In genomic region chr6:33429745-33430042, GRCh38 we compare ENCODE assay signal across 13 cellular contexts. TPM values are rescaled to one million over a fixed set of nuclear protein-coding genes. Genes with fewer than 3 reads are reported as not detected.
A peak's percentile ranks its signal among the peaks of the same experiment; 100 is the strongest.
DNase-seq lines count a peak whose midpoint lies in the region; ATAC-seq, FAIRE-seq and TF ChIP-seq lines count a peak whose summit lies in the region.
"Had no signal": no experiment of that assay in that cellular context is flagged by ENCODE, and none has a peak within 500 bp of the region (broad histone marks: within the 10 kb centered on the region; RNA-seq: fewer than 3 reads in every experiment).

No MANE protein-coding gene starts in this region.

- TF ChIP-seq CTCF in CD4-positive, alpha-beta T cell (IDR thresholded peaks at IDR 0.05): no peak
- TF ChIP-seq CTCF in bronchial epithelial cell (IDR thresholded peaks at IDR 0.05; ENCODE audit: insufficient read depth, low read length, severe bottlenecking) (no peak), natural killer cell (IDR thresholded peaks at IDR 0.05) (no peak), esophagus muscularis mucosa (IDR thresholded peaks at IDR 0.05) (no peak)

- no peak for TF ChIP-seq POLR2A in esophagus muscularis mucosa (IDR thresholded peaks at IDR 0.05; ENCODE audit: low read depth)

- peaks cover 54 to 92% (median 85%) of the 10 kb centered on the region in 4 donors for H3K4me1 ChIP-seq in esophagus muscularis mucosa

- H3K4me1 Mint-ChIP-seq in CD4-positive, alpha-beta T cell (ENCODE audit: low read depth): peaks cover 80% of the 10 kb centered on the region
- peaks cover 68 to 87% of the 10 kb centered on the region in 2 donors for H3K4me1 Mint-ChIP-seq in natural killer cell

- intact Hi-C loops in CD4-positive, alpha-beta T cell (cut with DNase I, micrococcal nuclease): loop anchor here (1.0 to 10.0 kb wide), 10 partner anchors 13 to 805 kb away; partner anchors contain the start of genes HMGA1 (in 1 of the 2), KIFC1 (in 1 of the 2), LEMD2 (in 1 of the 2) and PHF1 (in 1 of the 2)
- intact Hi-C loops in natural killer cell (cut with micrococcal nuclease) (loop anchor here (2.0 kb wide), 1 partner anchor 25 kb away; the partner anchor contains the start of gene ZBTB9), esophagus muscularis mucosa (cut with DNase I) (loop anchor here (5.0 kb wide), 1 partner anchor 37 kb away; the partner anchor contains the start of gene KIFC1)

- no peak for TF ChIP-seq EP300 in esophagus muscularis mucosa (IDR thresholded peaks at IDR 0.05)

- peaks cover 23% of the 10 kb centered on the region for H3K36me3 Mint-ChIP-seq in CD4-positive, alpha-beta T cell (ENCODE audit: low read depth)
- no peaks in the 10 kb centered on the region for H3K36me3 Mint-ChIP-seq in natural killer cell

- DNase-seq in CD4-positive, alpha-beta T cell: no peak
- DNase-seq in bronchial epithelial cell (ENCODE audit: low read depth) (peak; percentile 61), natural killer cell (no peak), SHP77 treated with DMSO at 0.1 percent for 48 hours (lab: John Stamatoyannopoulos, UW) (no peak), SKM-1 (lab: John Stamatoyannopoulos, UW; ENCODE audit: unreplicated experiment) (no peak), esophagus muscularis mucosa (ENCODE audit: extremely low spot score) (no peak)
- DNase-seq: DMS 273 treated with DMSO at 0.1 percent for 48 hours; NCI-H2171 treated with DMSO at 0.1 percent for 48 hours; RPMI8226; stimulated activated CD4-positive, alpha-beta T cell treated with anti-CD3 and anti-CD28 coated beads, Interleukin-2, amount 100 ng/mL, for 48 hours; upper lobe of right lung had no signal

- H3K27ac Mint-ChIP-seq in CD4-positive, alpha-beta T cell: peak overlapping the region; percentile 92
- H3K27ac Mint-ChIP-seq in natural killer cell: peak overlapping the region; percentile 88 to 92

- CTCF ChIA-PET in CD4-positive, alpha-beta T cell (lab: Charles Lee): interaction anchor here (1.4 kb wide), 1 partner anchor 150 kb away, joined by 6 read pairs; the partner anchor contains the start of gene BAK1

- H3K36me3 ChIP-seq in KOPT-K1 (ENCODE audit: insufficient read depth, low read length): peaks cover 6% of the 10 kb centered on the region; the same call in 1 of the 2 replicates
- no peaks in the 10 kb centered on the region for H3K36me3 ChIP-seq in bronchial epithelial cell (ENCODE audit: control insufficient read depth, insufficient read depth, low read length)
- no peaks in the 10 kb centered on the region for H3K36me3 ChIP-seq in esophagus muscularis mucosa
- H3K36me3 ChIP-seq: upper lobe of right lung had no signal

- ATAC-seq in CD4-positive, alpha-beta T cell (ENCODE audit: poor library complexity): peak; percentile 13
- ATAC-seq in natural killer cell (no peak), HG03025 (IDR thresholded peaks at IDR 0.05; ENCODE audit: low FRiP score, unreplicated experiment) (no peak)
- ATAC-seq: upper lobe of right lung had no signal

- H3K27me3 Mint-ChIP-seq in CD4-positive, alpha-beta T cell: no peaks in the 10 kb centered on the region
- no peaks in the 10 kb centered on the region for H3K27me3 Mint-ChIP-seq in natural killer cell (ENCODE audit: low read depth in 2 of 2)

- H3K27me3 ChIP-seq in CD4-positive, alpha-beta T cell (ENCODE audit: control insufficient read depth, insufficient read depth, low read length): no peaks in the 10 kb centered on the region
- no peaks in the 10 kb centered on the region for H3K27me3 ChIP-seq in bronchial epithelial cell (ENCODE audit: control insufficient read depth, insufficient read depth, low read length)
- H3K27me3 ChIP-seq in esophagus muscularis mucosa: no peaks in the 10 kb centered on the region
- H3K27me3 ChIP-seq: upper lobe of right lung had no signal

- H3K27ac ChIP-seq in CD4-positive, alpha-beta T cell (ENCODE audit: low read depth, low read length): peak overlapping the region; percentile 64
- H3K27ac ChIP-seq in KOPT-K1 (ENCODE audit: low read depth, low read length, poor library complexity, severe bottlenecking) (peak overlapping the region; percentile 48), esophagus muscularis mucosa (replicated peaks in 1 of 4) (peak overlapping the region in 2 of 4 donors; percentile 89 to 95)

- H3K9me3 ChIP-seq in CD4-positive, alpha-beta T cell (ENCODE audit: control insufficient read depth, low read length): no peaks in the 10 kb centered on the region
- H3K9me3 ChIP-seq in KOPT-K1 (ENCODE audit: insufficient read depth, low read length, poor library complexity, severe bottlenecking): no peaks in the 10 kb centered on the region
- H3K9me3 ChIP-seq in esophagus muscularis mucosa: no peaks in the 10 kb centered on the region
- H3K9me3 ChIP-seq: upper lobe of right lung had no signal

- H3K4me3 Mint-ChIP-seq in CD4-positive, alpha-beta T cell: peak overlapping the region; percentile 93
- peak overlapping the region; percentile 91 for H3K4me3 Mint-ChIP-seq in natural killer cell

- H3K9me3 Mint-ChIP-seq in CD4-positive, alpha-beta T cell: no peaks in the 10 kb centered on the region
- no peaks in the 10 kb centered on the region for H3K9me3 Mint-ChIP-seq in natural killer cell

- WGBS in esophagus muscularis mucosa: 39% methylated on average over 3 of the region's 3 CpGs

- no peak for FAIRE-seq in bronchial epithelial cell (lab: Jason Lieb, UNC)

- POLR2A ChIA-PET in CD4-positive, alpha-beta T cell (lab: Charles Lee): interaction anchor here (1.1 to 4.7 kb wide), 14 partner anchors 12 to 281 kb away, joined by 3 to 60 read pairs (median 10); partner anchors contain the start of genes CUTA, RPS18, SYNGAP1 and UQCC2

- no peak overlapping the region for H3K4me3 ChIP-seq in bronchial epithelial cell (ENCODE audit: low read depth, low read length)
- no peak overlapping the region for H3K4me3 ChIP-seq in esophagus muscularis mucosa
- H3K4me3 ChIP-seq: upper lobe of right lung had no signal

RNA-seq across cellular contexts. Expression of gene SYNGAP1, which starts 9.8 kb away (rescaled TPM):
- 10 to 100 TPM; 62.4 to 63.8 TPM for total RNA-seq in CD4-positive, alpha-beta T cell
- total RNA-seq in bronchial epithelial cell (0.79 and 0.90 TPM in 2 replicates), natural killer cell (10 to 100 TPM; 43.5 to 61.6 (median 55.8) TPM), esophagus muscularis mucosa (10 to 100 TPM in 3 of 4 donors, 1 to 10 TPM in 1; 8.0 to 17.6 (median 13.2) TPM)

RNA-seq across cellular contexts. Expression of gene CUTA, which starts 11.8 kb away (rescaled TPM):
- 100 to 1,000 TPM; 176 to 185 TPM for total RNA-seq in CD4-positive, alpha-beta T cell
- total RNA-seq in bronchial epithelial cell: 37.1 and 42.5 TPM in 2 replicates
- total RNA-seq in natural killer cell: 100 to 1,000 TPM; 166 to 186 (median 184) TPM
- 100 to 1,000 TPM; 109 to 136 (median 123) TPM for total RNA-seq in esophagus muscularis mucosa

RNA-seq across cellular contexts. Expression of gene PHF1, which starts 18.9 kb away (rescaled TPM):
- total RNA-seq in CD4-positive, alpha-beta T cell: 100 to 1,000 TPM; 545 to 557 TPM
- 7.6 and 13.2 TPM in 2 replicates for total RNA-seq in bronchial epithelial cell
- total RNA-seq in natural killer cell: 100 to 1,000 TPM; 262 to 392 (median 322) TPM
- total RNA-seq in esophagus muscularis mucosa: 10 to 100 TPM; 68.5 to 91.5 (median 84.9) TPM

RNA-seq across cellular contexts. Expression of gene ZBTB9, which starts 24.7 kb away (rescaled TPM):
- 1 to 10 TPM; 5.5 to 5.7 TPM for total RNA-seq in CD4-positive, alpha-beta T cell
- total RNA-seq in bronchial epithelial cell: 5.9 and 6.3 TPM in 2 replicates
- 1 to 10 TPM; 3.8 to 5.1 (median 3.9) TPM for total RNA-seq in natural killer cell
- 1 to 10 TPM; 1.7 to 3.5 (median 3.0) TPM for total RNA-seq in esophagus muscularis mucosa

RNA-seq across cellular contexts. Expression of gene KIFC1, which starts 38.1 kb away (rescaled TPM):
- 1 to 10 TPM; 1.2 to 1.6 TPM for total RNA-seq in CD4-positive, alpha-beta T cell
- total RNA-seq in bronchial epithelial cell: 0.26 TPM in 2 replicates
- 1 to 10 TPM; 2.7 to 4.6 (median 3.3) TPM for total RNA-seq in natural killer cell
- total RNA-seq in esophagus muscularis mucosa: 1 to 10 TPM in 1 of 4 donors, under 1 TPM in 2, not detected in 1; 0.39 to 1.1 (median 0.42) TPM
